In genomic region chr5:68353624-68354023, GRCh38 we compare ENCODE assay signal across 16 cellular contexts.
DNase-seq lines count a peak whose midpoint lies in the region; ATAC-seq, FAIRE-seq and TF ChIP-seq lines count a peak whose summit lies in the region.
"Had no signal": no experiment of that assay in that cellular context is flagged by ENCODE, and none has a peak within 500 bp of the region (broad histone marks: within the 10 kb centered on the region; RNA-seq: fewer than 3 reads in every experiment).

No MANE protein-coding gene starts in this region.

- H3K9me3 ChIP-seq in esophagus muscularis mucosa: no peaks in the 10 kb centered on the region
- no peaks in the 10 kb centered on the region for H3K9me3 ChIP-seq in neural progenitor cell (ENCODE audit: low read depth)
- H3K9me3 ChIP-seq: BLaER1, HAP-1, SK-N-SH had no signal

- intact Hi-C loops in esophagus muscularis mucosa (cut with DNase I) (no loop called here), left colon (cut with DNase I, micrococcal nuclease) (no loop called here)

- H3K27ac Mint-ChIP-seq in neural progenitor cell: no peak overlapping the region
- H3K27ac Mint-ChIP-seq: IgD-negative memory B cell had no signal

- no peaks in the 10 kb centered on the region for H3K36me3 Mint-ChIP-seq in neural progenitor cell

- H3K27ac ChIP-seq in esophagus muscularis mucosa (replicated peaks in 1 of 4) (no peak overlapping the region), neural progenitor cell (no peak overlapping the region)
- H3K27ac ChIP-seq: BLaER1 had no signal

- H2AFZ ChIP-seq in neural progenitor cell (replicated peaks): no peak overlapping the region

- peaks cover 4% of the 10 kb centered on the region for H3K9me3 Mint-ChIP-seq in neural progenitor cell
- H3K9me3 Mint-ChIP-seq: IgD-negative memory B cell had no signal

- no peak for TF ChIP-seq POLR2A in esophagus muscularis mucosa (IDR thresholded peaks at IDR 0.05; ENCODE audit: low read depth)

- H3K4me2 ChIP-seq in neural progenitor cell: peak overlapping the region; percentile 4
- H3K4me2 ChIP-seq: BLaER1, SK-N-SH had no signal

- H3K36me3 ChIP-seq in esophagus muscularis mucosa (no peaks in the 10 kb centered on the region), neural progenitor cell (no peaks in the 10 kb centered on the region)
- H3K36me3 ChIP-seq: BLaER1, HAP-1 had no signal

- H3K4me3 Mint-ChIP-seq in neural progenitor cell: no peak overlapping the region
- H3K4me3 Mint-ChIP-seq: IgD-negative memory B cell had no signal

- H3K4me1 ChIP-seq in esophagus muscularis mucosa (no peaks in the 10 kb centered on the region), neural progenitor cell (peaks cover 48% of the 10 kb centered on the region)
- H3K4me1 ChIP-seq: HAP-1 had no signal

- WGBS in esophagus muscularis mucosa: 93% methylated on average over 5 of the region's 5 CpGs

- ATAC-seq in GM18868 (IDR thresholded peaks at IDR 0.05; ENCODE audit: unreplicated experiment): no peak
- ATAC-seq in left colon: no peak

- FAIRE-seq in RCC 7860 (lab: Jason Lieb, UNC): no peak
- FAIRE-seq: GM18507 had no signal

- H3K27me3 ChIP-seq in esophagus muscularis mucosa (no peaks in the 10 kb centered on the region), neural progenitor cell (no peaks in the 10 kb centered on the region)
- H3K27me3 ChIP-seq: BLaER1 had no signal

- peaks cover 27% of the 10 kb centered on the region for H3K4me1 Mint-ChIP-seq in neural progenitor cell
- H3K4me1 Mint-ChIP-seq: IgD-negative memory B cell had no signal

- H3K9ac ChIP-seq in neural progenitor cell: no peak overlapping the region
- H3K9ac ChIP-seq: BLaER1, SK-N-SH had no signal

- no peaks in the 10 kb centered on the region for H4K20me1 ChIP-seq in neural progenitor cell (ENCODE audit: low read depth)
- H4K20me1 ChIP-seq: BLaER1 had no signal

- peaks cover 35% of the 10 kb centered on the region for H3F3A ChIP-seq in neural progenitor cell (ENCODE audit: low read depth)

- DNase-seq in RCC 7860 (ENCODE audit: low spot score) (peak; percentile 8), esophagus muscularis mucosa (ENCODE audit: extremely low spot score) (peak; percentile 26), neural progenitor cell (ENCODE audit: low spot score) (no peak), left colon (no peak), DMS153 treated with DMSO at 0.1 percent for 48 hours (lab: John Stamatoyannopoulos, UW; ENCODE audit: unreplicated experiment) (no peak), SKM-1 (lab: John Stamatoyannopoulos, UW; ENCODE audit: unreplicated experiment) (no peak)
- DNase-seq: NCI-H1436, NCI-H2081 treated with DMSO at 0.1 percent for 48 hours, NCI-H345, NCI-H69, SK-N-SH had no signal

- TF ChIP-seq EP300 in esophagus muscularis mucosa (IDR thresholded peaks at IDR 0.05): no peak

- no peak overlapping the region for H3K4me3 ChIP-seq in esophagus muscularis mucosa
- no peak overlapping the region for H3K4me3 ChIP-seq in neural progenitor cell
- H3K4me3 ChIP-seq: BLaER1, HAP-1 had no signal

- peaks cover 4% of the 10 kb centered on the region for H3K27me3 Mint-ChIP-seq in neural progenitor cell (ENCODE audit: insufficient read depth, low read depth)
- H3K27me3 Mint-ChIP-seq: IgD-negative memory B cell had no signal

- no peaks in the 10 kb centered on the region for H3K79me2 ChIP-seq in neural progenitor cell (ENCODE audit: low read depth)

- TF ChIP-seq CTCF in esophagus muscularis mucosa (IDR thresholded peaks at IDR 0.05) (no peak), neural progenitor cell (IDR thresholded peaks at IDR 0.05) (no peak)

Comparison
In these comparisons a context has a peak if more than half of its experiments do, and no peak if none do; other contexts are left out.
1. DNase-seq: peak in RCC 7860 (single experiment) and esophagus muscularis mucosa (single experiment); none in neural progenitor cell (single experiment), left colon (0 of 2), DMS153 treated with DMSO at 0.1 percent for 48 hours (single experiment) and SKM-1 (single experiment).